Comparison of ENCODE assay signal across 1 cellular context in genomic region chr1:40939320-40940059, GRCh38.
TF ChIP-seq lines count a peak whose summit lies in the region.

No MANE protein-coding gene starts in this region.

TF ChIP-seq in HepG2, 621 proteins besides CTCF, POLR2A, EP300 and RAD21 (continued from another document and continues in another):
- TF ChIP-seq HIC2 (CRISPR knock-in tag; IDR thresholded peaks at IDR 0.05; ENCODE audit: low read depth) (no peak), MXD3 (CRISPR knock-in tag; IDR thresholded peaks at IDR 0.05) (peak; percentile 72; the same call in 1 of the 2 replicates), MEIS2 (CRISPR knock-in tag; IDR thresholded peaks at IDR 0.05) (peak; percentile 55; the same call in 1 of the 2 replicates), ZNF281 (CRISPR knock-in tag; IDR thresholded peaks at IDR 0.05; ENCODE audit: borderline replicate concordance) (peak; percentile 51; the same call in 1 of the 2 replicates), NFKBIZ (CRISPR knock-in tag; IDR thresholded peaks at IDR 0.05) (0 out of 2 replicates have a peak, but pooled peaks have one; percentile 37), POLR2AphosphoS5 (IDR thresholded peaks at IDR 0.05; ENCODE audit: low read depth, low read length) (peak; percentile 46; the same call in 1 of the 2 replicates), FOXK1 (CRISPR knock-in tag; IDR thresholded peaks at IDR 0.05; ENCODE audit: borderline replicate concordance, low read depth) (peak; percentile 55; the same call in 1 of the 2 replicates), DMTF1 (CRISPR knock-in tag; IDR thresholded peaks at IDR 0.05) (no peak), ATF3 (CRISPR knock-in tag; IDR thresholded peaks at IDR 0.05) (peak; percentile 71), JUNB (CRISPR knock-in tag; IDR thresholded peaks at IDR 0.05; ENCODE audit: borderline replicate concordance) (no peak), ZNF691 (CRISPR knock-in tag; IDR thresholded peaks at IDR 0.05; ENCODE audit: borderline replicate concordance, low read depth) (peak; percentile 100), ZNF878 (CRISPR knock-in tag; IDR thresholded peaks at IDR 0.05) (no peak), ZNF232 (CRISPR knock-in tag; IDR thresholded peaks at IDR 0.05; ENCODE audit: borderline replicate concordance) (no peak), RBFOX2 (IDR thresholded peaks at IDR 0.05; ENCODE audit: low read depth, low read length) (no peak), NCOA2 (CRISPR knock-in tag; IDR thresholded peaks at IDR 0.05) (peak; percentile 89), CREB1 (IDR thresholded peaks at IDR 0.05) (no peak), CREB1 (CRISPR knock-in tag; IDR thresholded peaks at IDR 0.05) (peak; percentile 65), KDM1A (CRISPR knock-in tag; IDR thresholded peaks at IDR 0.05) (peak; percentile 76; the same call in 1 of the 2 replicates), ZNF580 (CRISPR knock-in tag; IDR thresholded peaks at IDR 0.05; ENCODE audit: borderline replicate concordance, low read depth) (peak; percentile 31; the same call in 1 of the 2 replicates), ZSCAN21 (CRISPR knock-in tag; IDR thresholded peaks at IDR 0.05; ENCODE audit: borderline replicate concordance) (peak; percentile 100), TMF1 (CRISPR knock-in tag; IDR thresholded peaks at IDR 0.05; ENCODE audit: low read depth) (no peak), ZNF816 (CRISPR knock-in tag; IDR thresholded peaks at IDR 0.05; ENCODE audit: borderline replicate concordance) (0 out of 2 replicates have a peak, but pooled peaks have one; percentile 53), ZNF142 (CRISPR knock-in tag; IDR thresholded peaks at IDR 0.05) (no peak), RXRA (CRISPR knock-in tag; IDR thresholded peaks at IDR 0.05) (peak; percentile 82; the same call in 1 of the 2 replicates), ZBTB26 (CRISPR knock-in tag; IDR thresholded peaks at IDR 0.05; ENCODE audit: borderline replicate concordance) (peak; percentile 80), ZNF331 (CRISPR knock-in tag; IDR thresholded peaks at IDR 0.05) (peak; percentile 92), HDAC2 (CRISPR knock-in tag; IDR thresholded peaks at IDR 0.05) (peak; percentile 89), TAF1 (CRISPR knock-in tag; IDR thresholded peaks at IDR 0.05) (peak; percentile 20; the same call in 1 of the 2 replicates), FOXA3 (CRISPR knock-in tag; IDR thresholded peaks at IDR 0.05) (peak; percentile 88), ZSCAN22 (CRISPR knock-in tag; IDR thresholded peaks at IDR 0.05) (no peak), E2F5 (CRISPR knock-in tag; conservative IDR thresholded peaks at IDR 0.05) (no peak), ADNP (CRISPR knock-in tag; IDR thresholded peaks at IDR 0.05) (no peak), ZBTB25 (CRISPR knock-in tag; IDR thresholded peaks at IDR 0.05) (peak; percentile 27; the same call in 1 of the 2 replicates), MTF1 (CRISPR knock-in tag; IDR thresholded peaks at IDR 0.05) (peak; percentile 58; the same call in 1 of the 2 replicates)
